Comparison of ENCODE assay signal across 10 cellular contexts in the genomic region with DNA sequence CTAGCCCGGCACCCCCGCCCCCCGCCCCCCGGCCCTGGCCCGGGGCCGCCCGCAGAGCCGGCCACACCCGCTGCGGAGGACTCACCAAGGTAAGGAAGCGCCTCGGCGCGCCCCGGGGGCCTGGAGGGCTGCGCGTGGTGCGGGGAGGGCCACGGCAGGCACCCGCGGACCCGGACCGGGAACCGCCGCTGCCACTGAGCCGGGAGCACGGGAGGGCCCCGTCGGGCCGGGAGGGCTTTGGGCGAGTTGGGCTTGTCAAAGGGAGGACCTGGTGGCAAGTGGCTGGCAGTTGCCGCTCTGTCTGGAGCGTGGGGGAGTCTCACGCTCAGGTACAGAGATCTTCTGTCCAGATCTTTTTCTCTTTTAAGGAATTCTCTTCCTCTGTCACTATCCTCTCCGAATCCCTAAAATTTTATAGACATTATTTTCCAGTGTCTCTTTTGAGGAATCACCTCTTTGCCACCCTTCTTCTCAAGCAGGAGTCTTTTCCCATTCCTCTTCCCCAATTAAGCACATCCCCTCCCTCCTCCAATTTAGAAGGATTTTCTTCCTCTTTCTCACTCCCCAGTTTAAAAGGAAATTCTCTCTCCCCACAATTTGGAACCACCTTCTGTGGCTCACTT. TPM values are rescaled to one million over a fixed set of nuclear protein-coding genes. Genes with fewer than 3 reads are reported as not detected.
DNase-seq lines count a peak whose midpoint lies in the region; ATAC-seq and TF ChIP-seq lines count a peak whose summit lies in the region.
"Had no signal": no experiment of that assay in that cellular context is flagged by ENCODE, and none has a peak within 500 bp of the region (broad histone marks: within the 10 kb centered on the region; RNA-seq: fewer than 3 reads in every experiment).

No MANE protein-coding gene starts in this region.

- H3K27me3 ChIP-seq in HAP-1 (ENCODE audit: low read depth) = peaks cover 82% of the 10 kb centered on the region

- H3K27me3 Mint-ChIP-seq in activated naive CD8-positive, alpha-beta T cell treated with anti-CD3 and anti-CD28 coated beads, Interleukin-2, amount 50 U/mL, for 24 hours = peaks cover 87% of the 10 kb centered on the region
- H3K27me3 Mint-ChIP-seq in natural killer cell (ENCODE audit: low read depth in 2 of 2) = peaks cover 85 to 92% of the 10 kb centered on the region in 2 donors

- no peak for TF ChIP-seq CTCF in natural killer cell (IDR thresholded peaks at IDR 0.05)

- H3K4me1 ChIP-seq in HAP-1 = peaks cover 15% of the 10 kb centered on the region
- H3K4me1 ChIP-seq: SJSA1 had no signal

- in situ Hi-C loops in HAP-1 (cut with MboI; ENCODE audit: low sequenced_read_pairs) = loop anchor here (10.0 kb wide), 1 partner anchor 135 kb away; no protein-coding TSS in a partner anchor
- in situ Hi-C loops in G401 (cut with HindIII; ENCODE audit: low sequenced_read_pairs) = no loop called here

- H3K4me1 Mint-ChIP-seq in activated naive CD8-positive, alpha-beta T cell treated with anti-CD3 and anti-CD28 coated beads, Interleukin-2, amount 50 U/mL, for 24 hours = peaks cover 38% of the 10 kb centered on the region
- peaks cover 33 to 35% of the 10 kb centered on the region in 2 donors for H3K4me1 Mint-ChIP-seq in natural killer cell

- H3K4me3 ChIP-seq in HAP-1 = peak overlapping the region; percentile 20
- H3K4me3 ChIP-seq: SJSA1 had no signal

- no peak for ATAC-seq in activated naive CD8-positive, alpha-beta T cell treated with anti-CD3 and anti-CD28 coated beads, Interleukin-2, amount 50 U/mL, for 24 hours
- no peak for ATAC-seq in natural killer cell
- ATAC-seq in HG03139 (IDR thresholded peaks at IDR 0.05; ENCODE audit: unreplicated experiment) = no peak

- peak overlapping the region; percentile 23 for H3K27ac Mint-ChIP-seq in activated naive CD8-positive, alpha-beta T cell treated with anti-CD3 and anti-CD28 coated beads, Interleukin-2, amount 50 U/mL, for 24 hours
- no peak overlapping the region for H3K27ac Mint-ChIP-seq in natural killer cell

- H3K36me3 ChIP-seq in HAP-1 (replicated peaks) = no peaks in the 10 kb centered on the region
- H3K36me3 ChIP-seq: SJSA1 had no signal

- no peaks in the 10 kb centered on the region for H3K9me3 ChIP-seq in HAP-1
- H3K9me3 ChIP-seq: SJSA1 had no signal

- H3K4me3 Mint-ChIP-seq in activated naive CD8-positive, alpha-beta T cell treated with anti-CD3 and anti-CD28 coated beads, Interleukin-2, amount 50 U/mL, for 24 hours = peak overlapping the region; percentile 35
- H3K4me3 Mint-ChIP-seq in natural killer cell = peak overlapping the region; percentile 87

- intact Hi-C loops in natural killer cell (cut with micrococcal nuclease) = no loop called here

- no peaks in the 10 kb centered on the region for H3K36me3 Mint-ChIP-seq in activated naive CD8-positive, alpha-beta T cell treated with anti-CD3 and anti-CD28 coated beads, Interleukin-2, amount 50 U/mL, for 24 hours (ENCODE audit: low read depth)
- H3K36me3 Mint-ChIP-seq in natural killer cell = peaks cover 5% of the 10 kb centered on the region

- no peaks in the 10 kb centered on the region for H3K9me3 Mint-ChIP-seq in activated naive CD8-positive, alpha-beta T cell treated with anti-CD3 and anti-CD28 coated beads, Interleukin-2, amount 50 U/mL, for 24 hours
- H3K9me3 Mint-ChIP-seq in natural killer cell = no peaks in the 10 kb centered on the region

- DNase-seq in DMS53 (lab: John Stamatoyannopoulos, UW) (peak; percentile 31), DMS53 treated with DMSO at 0.1 percent for 48 hours (lab: John Stamatoyannopoulos, UW; ENCODE audit: unreplicated experiment) (no peak), HAP-1 (ENCODE audit: low spot score in 2 of 2) (peak in 1 of 2 experiments; percentile 41), natural killer cell (no peak), NCI-H2227 treated with DMSO at 0.1 percent for 48 hours (lab: John Stamatoyannopoulos, UW) (no peak), G401 (ENCODE audit: low spot score) (no peak)
- no peak for DNase-seq in activated naive CD8-positive, alpha-beta T cell treated with anti-CD3 and anti-CD28 coated beads, Interleukin-2, amount 50 U/mL, for 24 hours
- DNase-seq: NCI-H1105 had no signal

RNA-seq across cellular contexts. Expression of gene LHX2, which starts 11.3 kb away (rescaled TPM):
- not detected for total RNA-seq in natural killer cell
- total RNA-seq in G401 (2014; rRNA removed; shearing (Covaris generic)) = 31.6 and 36.9 TPM in 2 replicates

Comparison
In these comparisons a context has a peak if more than half of its experiments do, and no peak if none do; other contexts are left out.
1. RNA of gene LHX2, which starts 11.3 kb away (total RNA-seq): 31.6 to 36.9 TPM in G401; not detected in natural killer cell; every median in the first group is over 10 times any median in the second.